Comparison of ENCODE assay signal across 13 cellular contexts in genomic region chr20:33846291-33846916, GRCh38. TPM values are rescaled to one million over a fixed set of nuclear protein-coding genes. Genes with fewer than 3 reads are reported as not detected.
DNase-seq lines count a peak whose midpoint lies in the region; ATAC-seq and TF ChIP-seq lines count a peak whose summit lies in the region.
"Had no signal": no experiment of that assay in that cellular context is flagged by ENCODE, and none has a peak within 500 bp of the region (broad histone marks: within the 10 kb centered on the region; RNA-seq: fewer than 3 reads in every experiment).

No MANE protein-coding gene starts in this region.

- H3K4me1 Mint-ChIP-seq in activated CD8-positive, alpha-beta memory T cell treated with anti-CD3 and anti-CD28 coated beads, Interleukin-2, amount 10 ng/mL, durations not matched to agents 7 days and 5 days: peaks cover 51% of the 10 kb centered on the region
- peaks cover 54% of the 10 kb centered on the region for H3K4me1 Mint-ChIP-seq in WTC11
- H3K4me1 Mint-ChIP-seq in stimulated activated naive B cell treated with anti-CD40 and anti-IgM and Interleukin-4, amounts not matched to agents 10 μg/mL and 1 μg/mL and 100 μg/mL, for 72 hours: peaks cover 57 to 69% of the 10 kb centered on the region in 2 donors

- no peak for TF ChIP-seq CTCF in WTC11 (IDR thresholded peaks at IDR 0.05)

- H3K36me3 Mint-ChIP-seq in activated CD8-positive, alpha-beta memory T cell treated with anti-CD3 and anti-CD28 coated beads, Interleukin-2, amount 10 ng/mL, durations not matched to agents 7 days and 5 days: peaks cover 23% of the 10 kb centered on the region
- H3K36me3 Mint-ChIP-seq in WTC11: peaks cover 18% of the 10 kb centered on the region
- peaks cover 23 to 42% of the 10 kb centered on the region in 2 donors for H3K36me3 Mint-ChIP-seq in stimulated activated naive B cell treated with anti-CD40 and anti-IgM and Interleukin-4, amounts not matched to agents 10 μg/mL and 1 μg/mL and 100 μg/mL, for 72 hours

- H3K27ac Mint-ChIP-seq in activated CD8-positive, alpha-beta memory T cell treated with anti-CD3 and anti-CD28 coated beads, Interleukin-2, amount 10 ng/mL, durations not matched to agents 7 days and 5 days: peak overlapping the region; percentile 3
- peak overlapping the region; percentile 18; the same call in 1 of the 2 replicates for H3K27ac Mint-ChIP-seq in WTC11
- peak overlapping the region; percentile 69 for H3K27ac Mint-ChIP-seq in stimulated activated naive B cell treated with anti-CD40 and anti-IgM and Interleukin-4, amounts not matched to agents 10 μg/mL and 1 μg/mL and 100 μg/mL, for 72 hours
- H3K27ac Mint-ChIP-seq: activated CD4-positive, alpha-beta T cell treated with anti-CD3 and anti-CD28 coated beads, Interleukin-2, amount 10 ng/mL, durations not matched to agents 24 days and 14 days had no signal

- no peak for DNase-seq in activated CD8-positive, alpha-beta memory T cell treated with anti-CD3 and anti-CD28 coated beads, Interleukin-2, amount 10 ng/mL, durations not matched to agents 7 days and 5 days
- DNase-seq in activated CD8-positive, alpha-beta memory T cell treated with anti-CD3 and anti-CD28 coated beads for 24 hours: no peak
- DNase-seq in WTC11 (ENCODE audit: low spot score) (no peak), foreskin melanocyte (peak; percentile 89)
- DNase-seq in stimulated activated naive B cell treated with anti-CD40 and anti-IgM and Interleukin-4, amounts not matched to agents 10 μg/mL and 1 μg/mL and 100 μg/mL, for 72 hours: no peak
- DNase-seq in activated effector memory CD4-positive, alpha-beta T cell treated with anti-CD3 and anti-CD28 coated beads, Interleukin-2, amount 50 U/mL, for 16 hours: no peak
- DNase-seq: activated CD4-positive, alpha-beta T cell treated with anti-CD3 and anti-CD28 coated beads, Interleukin-2, amount 10 ng/mL, durations not matched to agents 24 days and 14 days; adrenal gland; foreskin keratinocyte; lower lobe of right lung; NCI-H2029 treated with DMSO at 0.1 percent for 48 hours had no signal

- CTCF ChIA-PET in activated CD8-positive, alpha-beta memory T cell treated with anti-CD3 and anti-CD28 coated beads, Interleukin-2, amount 10 ng/mL, durations not matched to agents 7 days and 5 days (lab: Charles Lee): interaction anchor here (1.0 kb wide), 1 partner anchor 55 kb away, joined by 3 read pairs; no protein-coding TSS in a partner anchor
- CTCF ChIA-PET in WTC11 (lab: Charles Lee): interaction anchor here (1.1 to 1.5 kb wide), 2 partner anchors 16 to 54 kb away, joined by 3 to 5 read pairs; no protein-coding TSS in a partner anchor

- no peak for ATAC-seq in activated CD8-positive, alpha-beta memory T cell treated with anti-CD3 and anti-CD28 coated beads, Interleukin-2, amount 10 ng/mL, durations not matched to agents 7 days and 5 days
- no peak for ATAC-seq in WTC11
- ATAC-seq in stimulated activated naive B cell treated with anti-CD40 and anti-IgM and Interleukin-4, amounts not matched to agents 10 μg/mL and 1 μg/mL and 100 μg/mL, for 72 hours (replicated peaks): no peak
- ATAC-seq in HG03108 (IDR thresholded peaks at IDR 0.05; ENCODE audit: unreplicated experiment): no peak
- no peak for ATAC-seq in HG03432 (IDR thresholded peaks at IDR 0.05; ENCODE audit: unreplicated experiment)
- ATAC-seq: foreskin keratinocyte, lower lobe of right lung had no signal

- H3K4me3 Mint-ChIP-seq in activated CD8-positive, alpha-beta memory T cell treated with anti-CD3 and anti-CD28 coated beads, Interleukin-2, amount 10 ng/mL, durations not matched to agents 7 days and 5 days: no peak overlapping the region
- no peak overlapping the region; the same call in 1 of the 2 replicates for H3K4me3 Mint-ChIP-seq in WTC11
- H3K4me3 Mint-ChIP-seq in stimulated activated naive B cell treated with anti-CD40 and anti-IgM and Interleukin-4, amounts not matched to agents 10 μg/mL and 1 μg/mL and 100 μg/mL, for 72 hours: no peak overlapping the region
- H3K4me3 Mint-ChIP-seq: activated CD4-positive, alpha-beta T cell treated with anti-CD3 and anti-CD28 coated beads, Interleukin-2, amount 10 ng/mL, durations not matched to agents 24 days and 14 days had no signal

- no peaks in the 10 kb centered on the region for H3K9me3 Mint-ChIP-seq in activated CD8-positive, alpha-beta memory T cell treated with anti-CD3 and anti-CD28 coated beads, Interleukin-2, amount 10 ng/mL, durations not matched to agents 7 days and 5 days (ENCODE audit: low read depth)
- H3K9me3 Mint-ChIP-seq in WTC11: no peaks in the 10 kb centered on the region
- H3K9me3 Mint-ChIP-seq in stimulated activated naive B cell treated with anti-CD40 and anti-IgM and Interleukin-4, amounts not matched to agents 10 μg/mL and 1 μg/mL and 100 μg/mL, for 72 hours: no peaks in the 10 kb centered on the region
- H3K9me3 Mint-ChIP-seq: activated CD4-positive, alpha-beta T cell treated with anti-CD3 and anti-CD28 coated beads, Interleukin-2, amount 10 ng/mL, durations not matched to agents 24 days and 14 days had no signal

- POLR2A ChIA-PET in WTC11 (lab: Charles Lee): no interaction called here

- no peaks in the 10 kb centered on the region for H3K27me3 Mint-ChIP-seq in activated CD8-positive, alpha-beta memory T cell treated with anti-CD3 and anti-CD28 coated beads, Interleukin-2, amount 10 ng/mL, durations not matched to agents 7 days and 5 days
- H3K27me3 Mint-ChIP-seq in WTC11 (ENCODE audit: low read depth): no peaks in the 10 kb centered on the region
- no peaks in the 10 kb centered on the region for H3K27me3 Mint-ChIP-seq in stimulated activated naive B cell treated with anti-CD40 and anti-IgM and Interleukin-4, amounts not matched to agents 10 μg/mL and 1 μg/mL and 100 μg/mL, for 72 hours
- H3K27me3 Mint-ChIP-seq: activated CD4-positive, alpha-beta T cell treated with anti-CD3 and anti-CD28 coated beads, Interleukin-2, amount 10 ng/mL, durations not matched to agents 24 days and 14 days had no signal

TF ChIP-seq in WTC11, 78 proteins besides CTCF, POLR2A, EP300 and RAD21:
- TF ChIP-seq, protein P1, sequence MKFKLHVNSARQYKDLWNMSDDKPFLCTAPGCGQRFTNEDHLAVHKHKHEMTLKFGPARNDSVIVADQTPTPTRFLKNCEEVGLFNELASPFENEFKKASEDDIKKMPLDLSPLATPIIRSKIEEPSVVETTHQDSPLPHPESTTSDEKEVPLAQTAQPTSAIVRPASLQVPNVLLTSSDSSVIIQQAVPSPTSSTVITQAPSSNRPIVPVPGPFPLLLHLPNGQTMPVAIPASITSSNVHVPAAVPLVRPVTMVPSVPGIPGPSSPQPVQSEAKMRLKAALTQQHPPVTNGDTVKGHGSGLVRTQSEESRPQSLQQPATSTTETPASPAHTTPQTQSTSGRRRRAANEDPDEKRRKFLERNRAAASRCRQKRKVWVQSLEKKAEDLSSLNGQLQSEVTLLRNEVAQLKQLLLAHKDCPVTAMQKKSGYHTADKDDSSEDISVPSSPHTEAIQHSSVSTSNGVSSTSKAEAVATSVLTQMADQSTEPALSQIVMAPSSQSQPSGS (CRISPR knock-in tag; IDR thresholded peaks at IDR 0.05; ENCODE audit: borderline replicate concordance, low read depth): no peak
- TF ChIP-seq JAZF1 (CRISPR knock-in tag; IDR thresholded peaks at IDR 0.05) (no peak), ZNF121 (CRISPR knock-in tag; IDR thresholded peaks at IDR 0.05) (no peak), SMAD3 (CRISPR knock-in tag; IDR thresholded peaks at IDR 0.05; ENCODE audit: borderline replicate concordance) (no peak), GTF2I (CRISPR knock-in tag; conservative IDR thresholded peaks at IDR 0.05) (no peak), HMGXB4 (CRISPR knock-in tag; IDR thresholded peaks at IDR 0.05) (no peak), NR1H2 (CRISPR knock-in tag; IDR thresholded peaks at IDR 0.05) (no peak), IRF2 (CRISPR knock-in tag; IDR thresholded peaks at IDR 0.05; ENCODE audit: borderline replicate concordance, low read depth) (no peak), E2F5 (CRISPR knock-in tag; IDR thresholded peaks at IDR 0.05) (no peak), PREB (CRISPR knock-in tag; IDR thresholded peaks at IDR 0.05; ENCODE audit: borderline replicate concordance) (no peak), NFYB (CRISPR knock-in tag; conservative IDR thresholded peaks at IDR 0.05; ENCODE audit: low read depth) (no peak), FOXJ3 (CRISPR knock-in tag; IDR thresholded peaks at IDR 0.05; ENCODE audit: borderline replicate concordance) (no peak), TP53 (CRISPR knock-in tag; IDR thresholded peaks at IDR 0.05) (no peak)
TF ChIP-seq in WTC11: peak in this region for 0.

RNA-seq across cellular contexts. Expression of gene CHMP4B, which starts 35.3 kb away (rescaled TPM):
- total RNA-seq in activated CD8-positive, alpha-beta memory T cell treated with anti-CD3 and anti-CD28 coated beads, Interleukin-2, amount 10 ng/mL, durations not matched to agents 7 days and 5 days: 10 to 100 TPM; 79.4 to 81.9 TPM
- total RNA-seq in WTC11 (2021): 65.4 to 72.5 TPM (median 66.1 TPM) in 3 replicates

Comparison
In these comparisons a context has a peak if more than half of its experiments do, and no peak if none do; other contexts are left out.
1. H3K27ac Mint-ChIP-seq: peak in every context shown above with its lines; median percentile 69 in stimulated activated naive B cell treated with anti-CD40 and anti-IgM and Interleukin-4, amounts not matched to agents 10 μg/mL and 1 μg/mL and 100 μg/mL, for 72 hours; 18 in WTC11; 3 in activated CD8-positive, alpha-beta memory T cell treated with anti-CD3 and anti-CD28 coated beads, Interleukin-2, amount 10 ng/mL, durations not matched to agents 7 days and 5 days.